Comparison of ENCODE assay signal across 9 cellular contexts in the genomic region with DNA sequence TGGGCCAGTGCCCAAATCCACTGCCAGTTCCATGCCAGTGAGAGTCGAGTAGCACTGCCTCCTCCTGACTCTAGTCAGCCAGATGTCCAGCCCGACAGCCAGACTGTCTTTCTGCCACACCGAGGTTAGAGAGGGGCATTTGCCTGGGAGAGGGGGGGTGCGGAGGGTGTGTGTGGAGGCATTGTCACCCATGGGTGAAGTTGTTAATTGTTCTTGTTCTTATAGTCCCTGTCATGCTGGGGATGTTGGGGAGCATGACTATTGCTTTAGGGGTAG. TPM values are rescaled to one million over a fixed set of nuclear protein-coding genes. Genes with fewer than 3 reads are reported as not detected.
DNase-seq lines count a peak whose midpoint lies in the region; ATAC-seq and TF ChIP-seq lines count a peak whose summit lies in the region.
"Had no signal": no experiment of that assay in that cellular context is flagged by ENCODE, and none has a peak within 500 bp of the region (broad histone marks: within the 10 kb centered on the region; RNA-seq: fewer than 3 reads in every experiment).

No MANE protein-coding gene starts in this region.

- peaks cover 37 to 58% (median 49%) of the 10 kb centered on the region in 10 experiments for H3K4me1 ChIP-seq in BLaER1 treated with 17β-estradiol and CSF1 and Interleukin-3, amounts not matched to agents 10 nM and 100 nM
- H3K4me1 ChIP-seq in OCI-LY1 (ENCODE audit: insufficient read depth, low read length, severe bottlenecking) = peaks cover 36% of the 10 kb centered on the region
- H3K4me1 ChIP-seq in effector memory CD4-positive, alpha-beta T cell (ENCODE audit: control insufficient read depth, insufficient read depth, low read length, poor library complexity, severe bottlenecking) = peaks cover 36% of the 10 kb centered on the region

- no peaks in the 10 kb centered on the region for H3K9me3 Mint-ChIP-seq in neural crest cell

- H3K4me3 ChIP-seq in BLaER1 treated with 17β-estradiol and CSF1 and Interleukin-3, amounts not matched to agents 10 nM and 100 nM = peak overlapping the region in 8 of 10 experiments; percentile 81 to 97 (median 88); a peak in 14 of 20 replicates
- peak overlapping the region; percentile 76 for H3K4me3 ChIP-seq in OCI-LY1 (ENCODE audit: low read depth, low read length, poor library complexity, severe bottlenecking)
- peak overlapping the region; percentile 91 for H3K4me3 ChIP-seq in effector memory CD4-positive, alpha-beta T cell (ENCODE audit: insufficient read depth, low read depth, low read length, poor library complexity, severe bottlenecking)

- H3K27me3 ChIP-seq in BLaER1 treated with 17β-estradiol and CSF1 and Interleukin-3, amounts not matched to agents 10 nM and 100 nM = no peaks in the 10 kb centered on the region
- H3K27me3 ChIP-seq in OCI-LY1 (ENCODE audit: insufficient read depth, low read length) = no peaks in the 10 kb centered on the region
- H3K27me3 ChIP-seq in effector memory CD4-positive, alpha-beta T cell (replicated peaks; ENCODE audit: control insufficient read depth, insufficient read depth, low read length, poor library complexity, severe bottlenecking) = no peaks in the 10 kb centered on the region

- no peak overlapping the region for H2AFZ ChIP-seq in OCI-LY1 (ENCODE audit: low read length)

- no peak overlapping the region for H3K27ac Mint-ChIP-seq in neural crest cell (ENCODE audit: unreplicated experiment)

- peaks cover 29% of the 10 kb centered on the region for H3K79me2 ChIP-seq in OCI-LY1 (ENCODE audit: insufficient read depth, low read length)

- DNase-seq in effector memory CD4-positive, alpha-beta T cell = no peak
- no peak for DNase-seq in neural crest cell (ENCODE audit: low read depth, low spot score)
- DNase-seq in AML-193 (lab: John Stamatoyannopoulos, UW) = no peak
- no peak for DNase-seq in NAMALWA (ENCODE audit: low spot score)
- DNase-seq in stimulated activated CD8-positive, alpha-beta memory T cell treated with anti-CD3 and anti-CD28 coated beads, Interleukin-4, amount 100 ng/mL, for 48 hours = no peak
- DNase-seq: retina had no signal

- H3K9me2 ChIP-seq in OCI-LY1 (ENCODE audit: low read depth, low read length) = no peaks in the 10 kb centered on the region

- H3K9me3 ChIP-seq in BLaER1 treated with 17β-estradiol and CSF1 and Interleukin-3, amounts not matched to agents 10 nM and 100 nM (replicated peaks in 1 of 11) = no peaks in the 10 kb centered on the region
- no peaks in the 10 kb centered on the region for H3K9me3 ChIP-seq in OCI-LY1 (ENCODE audit: low read length)
- no peaks in the 10 kb centered on the region for H3K9me3 ChIP-seq in effector memory CD4-positive, alpha-beta T cell (ENCODE audit: control insufficient read depth, low read length)

- peaks cover 37% of the 10 kb centered on the region for H3K4me1 Mint-ChIP-seq in neural crest cell

- H3K4me2 ChIP-seq in BLaER1 treated with 17β-estradiol and CSF1 and Interleukin-3, amounts not matched to agents 10 nM and 100 nM = peak overlapping the region; percentile 78 to 100 (median 96)
- peak overlapping the region; percentile 79 for H3K4me2 ChIP-seq in OCI-LY1 (ENCODE audit: low read length)

- H3K27me3 Mint-ChIP-seq in neural crest cell (ENCODE audit: low read depth) = no peaks in the 10 kb centered on the region

- H3K36me3 Mint-ChIP-seq in neural crest cell (ENCODE audit: low read depth) = peaks cover 11% of the 10 kb centered on the region

- peaks cover 16 to 63% (median 38%) of the 10 kb centered on the region in 11 experiments; a peak in 20 of 22 replicates for H3K36me3 ChIP-seq in BLaER1 treated with 17β-estradiol and CSF1 and Interleukin-3, amounts not matched to agents 10 nM and 100 nM
- peaks cover 24% of the 10 kb centered on the region; the same call in 1 of the 2 replicates for H3K36me3 ChIP-seq in OCI-LY1 (ENCODE audit: insufficient read depth, low read length)
- peaks cover 29% of the 10 kb centered on the region for H3K36me3 ChIP-seq in effector memory CD4-positive, alpha-beta T cell (ENCODE audit: control insufficient read depth, insufficient read depth, low read length)

- H3K27ac ChIP-seq in BLaER1 treated with 17β-estradiol and CSF1 and Interleukin-3, amounts not matched to agents 10 nM and 100 nM = peak overlapping the region in 6 of 11 experiments; percentile 79 to 90 (median 83); a peak in 9 of 22 replicates
- peak overlapping the region; percentile 53 for H3K27ac ChIP-seq in OCI-LY1 (ENCODE audit: low read depth, low read length, poor library complexity, severe bottlenecking)
- H3K27ac ChIP-seq in effector memory CD4-positive, alpha-beta T cell (ENCODE audit: insufficient read depth, low read length, poor library complexity, severe bottlenecking) = peak overlapping the region; percentile 80

- peaks cover 0 to 35% (median 31%) of the 10 kb centered on the region in 11 experiments; a peak in 15 of 22 replicates for H4K20me1 ChIP-seq in BLaER1 treated with 17β-estradiol and CSF1 and Interleukin-3, amounts not matched to agents 10 nM and 100 nM
- H4K20me1 ChIP-seq in OCI-LY1 (ENCODE audit: insufficient read depth, low read length) = no peaks in the 10 kb centered on the region

- H3F3A ChIP-seq in OCI-LY1 (ENCODE audit: insufficient read depth, low read length) = no peaks in the 10 kb centered on the region

- no peak for TF ChIP-seq CTCF in OCI-LY1 (IDR thresholded peaks at IDR 0.05; ENCODE audit: low read length)
- TF ChIP-seq CTCF in neural crest cell (conservative IDR thresholded peaks at IDR 0.05) = no peak

- ATAC-seq in GM18858 (IDR thresholded peaks at IDR 0.05; ENCODE audit: unreplicated experiment) = no peak

- peak overlapping the region; percentile 95 for H3K4me3 Mint-ChIP-seq in neural crest cell

- H3K9ac ChIP-seq in BLaER1 treated with 17β-estradiol and CSF1 and Interleukin-3, amounts not matched to agents 10 nM and 100 nM = peak overlapping the region in 9 of 11 experiments; percentile 77 to 89 (median 85); a peak in 14 of 22 replicates
- peak overlapping the region; percentile 75 for H3K9ac ChIP-seq in OCI-LY1 (ENCODE audit: low read length)

RNA-seq across cellular contexts. Expression of a gene that starts 1.1 kb away (rescaled TPM):
- 34.7 and 34.9 TPM in 2 replicates for total RNA-seq in neural crest cell

RNA-seq across cellular contexts. Expression of a gene that starts 1.2 kb away (rescaled TPM):
- 84.9 and 95.9 TPM in 2 replicates for total RNA-seq in neural crest cell

RNA-seq across cellular contexts. Expression of a gene that starts 3.9 kb away (rescaled TPM):
- not detected in 2 replicates for total RNA-seq in neural crest cell

RNA-seq across cellular contexts. Expression of a gene that starts 17.7 kb away (rescaled TPM):
- total RNA-seq in neural crest cell = 35.3 and 35.9 TPM in 2 replicates

RNA-seq across cellular contexts. Expression of a gene that starts 18.2 kb away (rescaled TPM):
- total RNA-seq in neural crest cell = 123 and 141 TPM in 2 replicates
